In the genomic region with DNA sequence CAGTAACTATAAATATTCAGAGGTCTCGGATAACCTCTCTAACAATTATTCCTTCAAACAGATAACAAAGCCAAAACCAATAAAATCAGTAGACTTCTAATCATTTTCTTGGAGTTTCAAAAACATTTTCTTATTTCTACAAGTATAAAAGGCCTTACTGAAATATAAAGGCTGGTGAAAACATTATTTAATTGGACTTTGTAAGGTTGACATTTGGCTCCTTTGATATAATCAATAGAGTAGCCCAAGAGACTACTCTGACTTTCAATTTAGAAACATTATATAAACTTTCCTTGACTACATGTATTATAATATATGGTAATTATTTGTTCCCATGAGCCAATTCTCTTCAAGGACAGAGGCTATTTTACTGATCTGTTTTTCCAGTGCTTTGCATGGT, we compare ENCODE assay signal across 28 cellular contexts.
"Had no signal": no experiment of that assay in that cellular context is flagged by ENCODE, and none has a peak within 500 bp of the region (broad histone marks: within the 10 kb centered on the region; RNA-seq: fewer than 3 reads in every experiment).

No MANE protein-coding gene starts in this region.

- H3K27me3 ChIP-seq: colonic mucosa, dorsolateral prefrontal cortex, esophagus muscularis mucosa, esophagus squamous epithelium, foreskin keratinocyte, gastrocnemius medialis, gastroesophageal sphincter, heart left ventricle, heart right ventricle had no signal

- H3K36me3 ChIP-seq: colonic mucosa had no signal

- H3K4me3 ChIP-seq: colonic mucosa, coronary artery, dorsolateral prefrontal cortex, esophagus muscularis mucosa, esophagus squamous epithelium, gastrocnemius medialis, gastroesophageal sphincter, heart left ventricle, heart right ventricle had no signal

- H3K27ac ChIP-seq: colonic mucosa, coronary artery, dorsolateral prefrontal cortex, epithelial cell of prostate, esophagus muscularis mucosa, esophagus squamous epithelium, foreskin keratinocyte, gastrocnemius medialis, gastroesophageal sphincter, heart left ventricle, heart right ventricle had no signal

- H3K4me1 Mint-ChIP-seq: endodermal cell had no signal

- H3K9me3 ChIP-seq: colonic mucosa had no signal

- DNase-seq: colonic mucosa; cortex of kidney; dermis blood vessel endothelial cell; effector CD4-positive, alpha-beta T cell; effector CD8-positive, alpha-beta T cell; effector memory CD4-positive, alpha-beta T cell; effector memory CD8-positive, alpha-beta T cell; endodermal cell; erythroblast; esophagus squamous epithelium; foreskin fibroblast; foreskin keratinocyte; foreskin melanocyte; gastrocnemius medialis; glutamatergic neuron; heart left ventricle; heart right ventricle had no signal

- FAIRE-seq: colon, endometrium, endothelial cell of umbilical vein, frontal cortex had no signal

- ATAC-seq: effector memory CD8-positive, alpha-beta T cell; esophagus mucosa; foreskin keratinocyte; gastrocnemius medialis; gastroesophageal sphincter; heart left ventricle; heart right ventricle had no signal

- H3K27ac Mint-ChIP-seq: dendritic cell treated with granulocyte-macrophage colony-stimulating factor and Interleukin-4, amounts not matched to agents 40 ng/mL and 50 ng/mL, for 4 days; endodermal cell had no signal

- H3K27me3 Mint-ChIP-seq: dendritic cell treated with granulocyte-macrophage colony-stimulating factor and Interleukin-4, amounts not matched to agents 40 ng/mL and 50 ng/mL, for 4 days; effector memory CD8-positive, alpha-beta T cell had no signal

- H3K4me1 ChIP-seq: colonic mucosa, esophagus muscularis mucosa, esophagus squamous epithelium, gastroesophageal sphincter, heart right ventricle had no signal

- H3K4me3 Mint-ChIP-seq: dendritic cell treated with granulocyte-macrophage colony-stimulating factor and Interleukin-4, amounts not matched to agents 40 ng/mL and 50 ng/mL, for 4 days; effector memory CD8-positive, alpha-beta T cell; endodermal cell had no signal
